ENCODE assay signal across 27 cellular contexts in the genomic region with DNA sequence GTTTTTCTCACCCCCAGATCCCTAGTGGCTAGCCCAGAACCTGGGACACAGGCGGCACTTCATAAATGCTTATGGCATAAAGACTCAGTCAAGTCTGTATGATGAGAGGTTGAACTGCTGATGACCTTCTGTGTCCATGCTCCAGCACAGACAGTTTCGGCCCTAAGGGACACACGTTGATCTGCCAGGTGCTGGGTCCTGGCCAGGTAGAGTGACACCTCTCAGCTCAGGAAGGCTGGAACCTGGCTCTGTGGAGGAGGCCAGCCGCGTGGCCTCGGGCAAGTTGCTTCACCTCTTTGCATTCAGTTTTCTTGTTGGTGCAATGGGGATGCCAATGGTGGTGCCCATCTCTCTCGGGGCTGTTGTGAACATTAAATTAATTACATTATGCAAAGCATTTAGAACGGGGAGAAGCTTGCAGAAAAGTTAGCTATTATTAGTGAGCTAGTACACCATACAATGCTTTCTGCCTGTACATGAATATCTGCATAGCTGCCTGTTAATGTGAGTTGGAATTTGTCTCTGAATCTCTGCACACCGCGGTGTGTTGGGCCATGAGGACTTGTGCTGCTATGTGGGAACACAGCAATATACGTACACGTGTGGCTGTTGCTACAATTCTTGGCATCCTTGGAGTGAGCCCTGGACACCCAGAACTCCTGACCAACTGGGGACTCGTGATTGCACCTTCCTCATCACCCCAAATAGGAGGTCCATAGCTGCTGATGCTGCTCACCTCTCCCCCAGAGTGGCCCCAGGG. TPM values are rescaled to one million over a fixed set of nuclear protein-coding genes. Genes with fewer than 3 reads are reported as not detected.
DNase-seq lines count a peak whose midpoint lies in the region; ATAC-seq and TF ChIP-seq lines count a peak whose summit lies in the region.
"Had no signal": no experiment of that assay in that cellular context is flagged by ENCODE, and none has a peak within 500 bp of the region (broad histone marks: within the 10 kb centered on the region; RNA-seq: fewer than 3 reads in every experiment).

No MANE protein-coding gene starts in this region.

- H4K20me1 ChIP-seq in DOHH2 (ENCODE audit: control insufficient read depth, insufficient read depth, low read depth, low read length): no peaks in the 10 kb centered on the region
- no peaks in the 10 kb centered on the region for H4K20me1 ChIP-seq in Karpas-422 (ENCODE audit: insufficient read depth, low read depth, low read length)

- H3K27me3 Mint-ChIP-seq in neural crest cell (ENCODE audit: low read depth): peaks cover 56% of the 10 kb centered on the region
- H3K27me3 Mint-ChIP-seq: CD4-positive, alpha-beta memory T cell had no signal

- 0 out of 2 replicates have a peak, but pooled peaks cover under 1% of the 10 kb centered on the region for H3K79me2 ChIP-seq in DOHH2 (ENCODE audit: control insufficient read depth, low read length)
- no peaks in the 10 kb centered on the region for H3K79me2 ChIP-seq in Karpas-422 (ENCODE audit: low read length)

- H3K36me3 Mint-ChIP-seq in neural crest cell (ENCODE audit: low read depth): no peaks in the 10 kb centered on the region

- no peaks in the 10 kb centered on the region for H3K9me3 Mint-ChIP-seq in neural crest cell

- H3K4me3 ChIP-seq in DOHH2 (ENCODE audit: low read length) (peak overlapping the region; percentile 26; the same call in 1 of the 2 replicates), Karpas-422 (ENCODE audit: low read length) (no peak overlapping the region)
- H3K4me3 ChIP-seq: BLaER1 treated with 17β-estradiol and CSF1 and Interleukin-3, amounts not matched to agents 10 nM and 100 nM; GM12878; K562 had no signal

- H3K27ac Mint-ChIP-seq in neural crest cell (ENCODE audit: unreplicated experiment): no peak overlapping the region

- peak overlapping the region; percentile 36 for H3K4me2 ChIP-seq in DOHH2 (ENCODE audit: low read length)
- no peak overlapping the region for H3K4me2 ChIP-seq in Karpas-422 (ENCODE audit: low read depth, low read length, poor library complexity, severe bottlenecking)
- H3K4me2 ChIP-seq: BLaER1 treated with 17β-estradiol and CSF1 and Interleukin-3, amounts not matched to agents 10 nM and 100 nM had no signal

- H3K27me3 ChIP-seq in DOHH2 (ENCODE audit: control insufficient read depth, low read length) (no peaks in the 10 kb centered on the region), Karpas-422 (ENCODE audit: low read length) (no peaks in the 10 kb centered on the region; the same call in 1 of the 2 replicates)

- H3K36me3 ChIP-seq in DOHH2 (ENCODE audit: control insufficient read depth, low read length) (no peaks in the 10 kb centered on the region), Karpas-422 (ENCODE audit: insufficient read depth, low read length) (no peaks in the 10 kb centered on the region)

- peaks cover 23% of the 10 kb centered on the region for H3K9me3 ChIP-seq in DOHH2 (ENCODE audit: control insufficient read depth, insufficient read depth, low read length)
- no peaks in the 10 kb centered on the region for H3K9me3 ChIP-seq in Karpas-422 (ENCODE audit: low read length)
- H3K9me3 ChIP-seq: Caco-2 had no signal

- H3K4me1 Mint-ChIP-seq in neural crest cell: no peaks in the 10 kb centered on the region

- H3K4me1 ChIP-seq in DOHH2 (ENCODE audit: control insufficient read depth, low read length) (peaks cover 70% of the 10 kb centered on the region), Karpas-422 (ENCODE audit: low read length) (peaks cover 27% of the 10 kb centered on the region)
- H3K4me1 ChIP-seq: Caco-2 had no signal

- peak; percentile 49 for DNase-seq in Karpas-422
- peak; percentile 4 for DNase-seq in germinal center (ENCODE audit: low spot score)
- no peak for DNase-seq in neural crest cell (ENCODE audit: low read depth, low spot score)
- DNase-seq in ureter (ENCODE audit: low spot score): no peak
- no peak for DNase-seq in activated CD4-positive, alpha-beta T cell treated with anti-CD3 and anti-CD28 coated beads for 4 hours
- DNase-seq: ACHN; Caco-2; CD4-positive, alpha-beta memory T cell; EL; GDM1; MM.1S; NCI-H1048; NCI-H1417 treated with DMSO at 0.1 percent for 48 hours; NCI-H1694 treated with DMSO at 0.1 percent for 48 hours; NCI-H2081; NCI-H2227 treated with DMSO at 0.1 percent for 48 hours; NCI-H510A; NCI-H69; SHP77 treated with DMSO at 0.1 percent for 48 hours had no signal

- no peak for TF ChIP-seq CTCF in DOHH2 (IDR thresholded peaks at IDR 0.05; ENCODE audit: low read depth, low read length, poor library complexity, severe bottlenecking)
- no peak for TF ChIP-seq CTCF in neural crest cell (conservative IDR thresholded peaks at IDR 0.05)

- H3F3A ChIP-seq in DOHH2 (ENCODE audit: control insufficient read depth, insufficient read depth): peaks cover 25% of the 10 kb centered on the region

- H3K27ac ChIP-seq in DOHH2 (ENCODE audit: low read depth, low read length) (peak overlapping the region; percentile 96), Karpas-422 (ENCODE audit: low read length) (no peak overlapping the region)
- H3K27ac ChIP-seq: BLaER1 treated with 17β-estradiol and CSF1 and Interleukin-3, amounts not matched to agents 10 nM and 100 nM had no signal

- ATAC-seq in GM19452 (IDR thresholded peaks at IDR 0.05; ENCODE audit: unreplicated experiment): no peak
- ATAC-seq in HG03432 (IDR thresholded peaks at IDR 0.05; ENCODE audit: unreplicated experiment): no peak
- ATAC-seq: GM12878, HCT116, K562, Panc1 had no signal

- H3K4me3 Mint-ChIP-seq in neural crest cell: peak overlapping the region; percentile 20
- H3K4me3 Mint-ChIP-seq: CD4-positive, alpha-beta memory T cell had no signal

- H3K9ac ChIP-seq in Karpas-422 (ENCODE audit: low read length): no peak overlapping the region
- H3K9ac ChIP-seq: BLaER1 treated with 17β-estradiol and CSF1 and Interleukin-3, amounts not matched to agents 10 nM and 100 nM had no signal

- no peak overlapping the region for H2AFZ ChIP-seq in Karpas-422 (ENCODE audit: low read length)

- H3K9me2 ChIP-seq in DOHH2 (replicated peaks; ENCODE audit: control insufficient read depth, low read length) (no peaks in the 10 kb centered on the region), Karpas-422 (replicated peaks; ENCODE audit: insufficient read depth, low read length) (no peaks in the 10 kb centered on the region)

RNA-seq across cellular contexts. Expression of a gene that starts 8.4 kb away (rescaled TPM):
- total RNA-seq in Karpas-422 (2014; rRNA removed; shearing (Covaris generic); ENCODE audit: low replicate concordance): 8.6 and 11.0 TPM in 2 replicates
- total RNA-seq in neural crest cell (3.3 and 4.1 TPM in 2 replicates), ureter (55.3 TPM)

RNA-seq across cellular contexts. Expression of a gene that starts 27.6 kb away (rescaled TPM):
- 20.8 and 80.2 TPM in 2 replicates for total RNA-seq in Karpas-422 (2014; rRNA removed; shearing (Covaris generic); ENCODE audit: low replicate concordance)
- total RNA-seq in neural crest cell (201 and 206 TPM in 2 replicates), ureter (27.5 TPM)

RNA-seq across cellular contexts. Expression of a gene that starts 57.0 kb away (rescaled TPM):
- total RNA-seq in Karpas-422 (2014; rRNA removed; shearing (Covaris generic); ENCODE audit: low replicate concordance): 49.3 and 66.5 TPM in 2 replicates
- 145 and 155 TPM in 2 replicates for total RNA-seq in neural crest cell
- total RNA-seq in ureter: 87.0 TPM

Comparison
In these comparisons a context has a peak if more than half of its experiments do, and no peak if none do; other contexts are left out.
1. DNase-seq: peak in Karpas-422 (single experiment) and germinal center (single experiment); none in neural crest cell (single experiment), ureter (single experiment) and activated CD4-positive, alpha-beta T cell treated with anti-CD3 and anti-CD28 coated beads for 4 hours (0 of 2).